11 cellular contexts compared by ENCODE assay signal in the genomic region with DNA sequence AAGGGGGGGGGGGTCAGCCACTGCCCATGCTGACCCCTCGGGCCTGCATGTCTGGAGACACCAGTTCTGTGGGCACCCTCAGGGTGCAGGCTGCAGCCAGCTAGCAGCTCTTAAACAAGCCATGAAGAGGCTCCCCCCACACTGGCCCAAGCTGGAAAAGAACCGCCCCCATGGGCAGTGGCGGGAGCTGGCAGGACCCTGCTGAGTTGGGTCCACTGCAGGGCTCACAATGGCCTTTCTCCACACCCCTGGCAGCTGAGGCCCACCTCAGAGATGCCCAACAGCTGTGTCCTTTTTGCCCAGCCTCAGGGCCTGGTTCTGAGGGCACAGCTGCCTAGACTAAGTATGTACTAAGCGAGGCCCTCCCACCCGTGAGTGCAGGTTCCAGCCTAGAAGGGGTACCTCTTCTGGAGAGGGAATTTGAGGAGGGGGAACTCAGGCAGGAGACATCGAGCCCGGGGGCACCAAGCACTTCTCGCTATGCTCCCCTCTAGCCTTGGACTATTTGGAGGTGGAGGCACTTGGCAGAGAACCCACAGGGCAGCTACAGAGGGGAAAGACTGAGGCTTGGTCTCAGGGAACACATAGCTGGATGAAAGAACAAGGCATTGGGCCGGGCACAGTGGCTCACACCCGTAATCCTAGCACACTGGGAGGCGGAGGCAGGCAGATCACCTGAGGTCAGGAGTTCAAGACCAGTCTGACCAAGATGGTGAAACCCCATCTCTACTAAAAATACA. TPM values are rescaled to one million over a fixed set of nuclear protein-coding genes. Genes with fewer than 3 reads are reported as not detected.
A peak's percentile ranks its signal among the peaks of the same experiment; 100 is the strongest.
DNase-seq lines count a peak whose midpoint lies in the region; ATAC-seq and TF ChIP-seq lines count a peak whose summit lies in the region.
"Had no signal": no experiment of that assay in that cellular context is flagged by ENCODE, and none has a peak within 500 bp of the region (broad histone marks: within the 10 kb centered on the region; RNA-seq: fewer than 3 reads in every experiment).

No MANE protein-coding gene starts in this region.

- H4K20me1 ChIP-seq in mammary epithelial cell (ENCODE audit: insufficient read depth, low read length) (no peaks in the 10 kb centered on the region), neural progenitor cell (ENCODE audit: low read depth) (peaks cover 7% of the 10 kb centered on the region)

- H3K4me3 ChIP-seq in mammary epithelial cell (replicated peaks in 1 of 3; ENCODE audit: insufficient read depth in 1 of 3, low read depth in 2 of 3, low read length in 3 of 3) (no peak overlapping the region), endodermal cell (ENCODE audit: low read length) (no peak overlapping the region), neural progenitor cell (peak overlapping the region; percentile 22), upper lobe of left lung (peak overlapping the region in 3 of 4 donors; percentile 96 to 100 (median 99))

- TF ChIP-seq CTCF in MCF 10A (IDR thresholded peaks at IDR 0.05; ENCODE audit: unreplicated experiment) (no peak), mammary epithelial cell (conservative IDR thresholded peaks at IDR 0.05 in 1 of 2, IDR thresholded peaks at IDR 0.05 in 1 of 2; ENCODE audit: extremely low read depth in 1 of 2, insufficient read depth in 1 of 2, low read depth in 1 of 2, low read length in 2 of 2) (no peak), endodermal cell (conservative IDR thresholded peaks at IDR 0.05) (no peak), neural progenitor cell (IDR thresholded peaks at IDR 0.05) (no peak), upper lobe of left lung (IDR thresholded peaks at IDR 0.05) (no peak)

- H2AFZ ChIP-seq in mammary epithelial cell (ENCODE audit: low read depth, low read length) (no peak overlapping the region), neural progenitor cell (replicated peaks) (no peak overlapping the region)

- H3K27me3 Mint-ChIP-seq in MCF 10A (ENCODE audit: insufficient read depth, unreplicated experiment): no peaks in the 10 kb centered on the region
- H3K27me3 Mint-ChIP-seq in endodermal cell (ENCODE audit: insufficient read depth): peaks cover 28% of the 10 kb centered on the region
- H3K27me3 Mint-ChIP-seq in neural progenitor cell (ENCODE audit: insufficient read depth, low read depth): peaks cover 7% of the 10 kb centered on the region

- intact Hi-C loops in MCF 10A (cut with micrococcal nuclease): no loop called here
- intact Hi-C loops in mammary epithelial cell (cut with micrococcal nuclease): no loop called here

- peaks cover 28% of the 10 kb centered on the region for H3F3A ChIP-seq in neural progenitor cell (ENCODE audit: low read depth)

- H3K4me1 Mint-ChIP-seq in MCF 10A (ENCODE audit: insufficient read depth, unreplicated experiment) (peaks cover 63% of the 10 kb centered on the region), endodermal cell (peaks cover 56% of the 10 kb centered on the region), neural progenitor cell (peaks cover 85% of the 10 kb centered on the region)

- no peak overlapping the region for H3K4me2 ChIP-seq in mammary epithelial cell (ENCODE audit: insufficient read depth, low read depth, low read length)
- H3K4me2 ChIP-seq in neural progenitor cell: peak overlapping the region; percentile 95

- H3K79me2 ChIP-seq in mammary epithelial cell (ENCODE audit: insufficient read depth, low read length) (peaks cover 7% of the 10 kb centered on the region), neural progenitor cell (ENCODE audit: low read depth) (peaks cover 21% of the 10 kb centered on the region)

- no peaks in the 10 kb centered on the region for H3K36me3 Mint-ChIP-seq in MCF 10A (ENCODE audit: insufficient read depth, unreplicated experiment)
- no peaks in the 10 kb centered on the region for H3K36me3 Mint-ChIP-seq in endodermal cell (ENCODE audit: low read depth)
- H3K36me3 Mint-ChIP-seq in neural progenitor cell: no peaks in the 10 kb centered on the region

- H3K9me3 ChIP-seq in mammary epithelial cell (replicated peaks; ENCODE audit: insufficient read depth, low read length) (no peaks in the 10 kb centered on the region), endodermal cell (ENCODE audit: control insufficient read depth, low read length) (no peaks in the 10 kb centered on the region), neural progenitor cell (ENCODE audit: low read depth) (no peaks in the 10 kb centered on the region), upper lobe of left lung (no peaks in the 10 kb centered on the region)

- H3K9ac ChIP-seq in mammary epithelial cell (ENCODE audit: insufficient read depth, low read length): no peak overlapping the region
- H3K9ac ChIP-seq in endodermal cell (ENCODE audit: extremely low read depth, low read length, poor library complexity, severe bottlenecking): no peak overlapping the region
- H3K9ac ChIP-seq in neural progenitor cell: peak overlapping the region; percentile 2

- BruUV-seq in MCF 10A (replicated peaks; lab: Mats Ljungman, UMichigan) (no TSS peak), mammary epithelial cell (replicated peaks; lab: Mats Ljungman, UMichigan) (no TSS peak)

- H3K4me3 Mint-ChIP-seq in MCF 10A (ENCODE audit: unreplicated experiment): peak overlapping the region; percentile 89
- H3K4me3 Mint-ChIP-seq in endodermal cell: no peak overlapping the region
- H3K4me3 Mint-ChIP-seq in neural progenitor cell: peak overlapping the region; percentile 18

- WGBS in mammary epithelial cell (ENCODE audit: low coverage, missing lambda C conversion rate): 79% methylated on average over 6 of the region's 11 CpGs
- 82 to 86% methylated on average over 5 to 11 of the region's 11 CpGs for WGBS in endodermal cell (ENCODE audit: insufficient coverage in 1 of 2, insufficient read length in 1 of 2), 2 experiments
- 60 to 79% methylated on average over 4 to 8 of the region's 11 CpGs for WGBS in upper lobe of left lung, 2 donors

- POLR2A ChIA-PET in MCF 10A (lab: Yijun Ruan, JAX): interaction anchor here (0.9 to 7.9 kb wide), 9 partner anchors 9 to 75 kb away, joined by 3 to 99 read pairs (median 7); a partner anchor contains a TSS

- no peak overlapping the region for H3K27ac ChIP-seq in mammary epithelial cell (ENCODE audit: insufficient read depth, low read depth, low read length)
- no peak overlapping the region for H3K27ac ChIP-seq in endodermal cell (ENCODE audit: low read depth, low read length)
- no peak overlapping the region for H3K27ac ChIP-seq in neural progenitor cell
- peak overlapping the region; percentile 76 to 97 (median 94) for H3K27ac ChIP-seq in upper lobe of left lung

- no peaks in the 10 kb centered on the region for H3K9me3 Mint-ChIP-seq in MCF 10A (ENCODE audit: unreplicated experiment)
- no peaks in the 10 kb centered on the region for H3K9me3 Mint-ChIP-seq in endodermal cell
- H3K9me3 Mint-ChIP-seq in neural progenitor cell: no peaks in the 10 kb centered on the region

- no peak overlapping the region for H3K27ac Mint-ChIP-seq in MCF 10A (ENCODE audit: low read depth, unreplicated experiment)
- H3K27ac Mint-ChIP-seq in endodermal cell: no peak overlapping the region
- no peak overlapping the region for H3K27ac Mint-ChIP-seq in neural progenitor cell

- ATAC-seq in upper lobe of left lung (ENCODE audit: low FRiP score in 2 of 2) (no peak), GM19324 (IDR thresholded peaks at IDR 0.05; ENCODE audit: low FRiP score, unreplicated experiment) (no peak)

- TF ChIP-seq POLR2A in upper lobe of left lung (IDR thresholded peaks at IDR 0.05): no peak

- CTCF ChIA-PET in MCF 10A (lab: Yijun Ruan, JAX): interaction anchor here (0.6 to 12.2 kb wide), 7 partner anchors 9 to 46 kb away, joined by 3 to 131 read pairs (median 18); a partner anchor contains a TSS
- CTCF ChIA-PET in mammary epithelial cell (lab: Charles Lee; ENCODE audit: low non-redundant PET): no interaction called here

- TF ChIP-seq EP300 in upper lobe of left lung (IDR thresholded peaks at IDR 0.05): no peak

- peaks cover 48% of the 10 kb centered on the region for H3K4me1 ChIP-seq in mammary epithelial cell (ENCODE audit: insufficient read depth, low read length)
- H3K4me1 ChIP-seq in endodermal cell (ENCODE audit: control insufficient read depth, insufficient read depth, low read length): peaks cover 10% of the 10 kb centered on the region
- H3K4me1 ChIP-seq in neural progenitor cell: peaks cover 67% of the 10 kb centered on the region
- H3K4me1 ChIP-seq in upper lobe of left lung: peaks cover 61 to 80% (median 70%) of the 10 kb centered on the region in 4 donors

- H3K27me3 ChIP-seq in mammary epithelial cell (ENCODE audit: insufficient read depth, low read length): no peaks in the 10 kb centered on the region
- H3K27me3 ChIP-seq in endodermal cell (ENCODE audit: control insufficient read depth, insufficient read depth, low read length, poor library complexity, severe bottlenecking): peaks cover 12% of the 10 kb centered on the region
- peaks cover 11% of the 10 kb centered on the region for H3K27me3 ChIP-seq in neural progenitor cell
- H3K27me3 ChIP-seq in upper lobe of left lung: no peaks in the 10 kb centered on the region

- H3K36me3 ChIP-seq in mammary epithelial cell (ENCODE audit: insufficient read depth, low read length) (no peaks in the 10 kb centered on the region), endodermal cell (ENCODE audit: control insufficient read depth, insufficient read depth, low read length) (no peaks in the 10 kb centered on the region), neural progenitor cell (no peaks in the 10 kb centered on the region), upper lobe of left lung (no peaks in the 10 kb centered on the region)

- dilution Hi-C loops in mammary epithelial cell (cut with HindIII; ENCODE audit: low sequenced_read_pairs): no loop called here

- in situ Hi-C loops in mammary epithelial cell (cut with MboI; ENCODE audit: low sequenced_read_pairs in 2 of 2): no loop called here

- DNase-seq in MCF 10A (ENCODE audit: unreplicated experiment) (no peak), mammary epithelial cell (no peak), endodermal cell (peak; percentile 52), neural progenitor cell (ENCODE audit: low spot score) (no peak), upper lobe of left lung (no peak), GM19240 (ENCODE audit: insufficient read length, low spot score) (no peak)
- no peak for DNase-seq in activated CD8-positive, alpha-beta memory T cell treated with anti-CD3 and anti-CD28 coated beads, Interleukin-2, amount 50 U/mL, for 48 hours
- DNase-seq: NCI-H526 treated with DMSO at 0.1 percent for 48 hours had no signal

RNA-seq across cellular contexts. Expression of a gene that starts 3.2 kb away (rescaled TPM):
- total RNA-seq in MCF 10A (2022) (5.5 and 6.4 TPM in 2 replicates), mammary epithelial cell (10 to 100 TPM; 10.8 to 11.7 TPM), endodermal cell (10 to 100 TPM; 12.7 to 14.4 TPM), neural progenitor cell (ENCODE audit: low replicate concordance) (14.5 and 20.8 TPM in 2 replicates), upper lobe of left lung (10 to 100 TPM; 31.0 to 55.3 (median 49.9) TPM)
- 10.0 TPM for polyA plus RNA-seq in mammary epithelial cell
- 33.1 TPM for polyA minus RNA-seq in mammary epithelial cell
- polyA plus RNA-seq in endodermal cell (2013, experiment 1 of 2): 16.0 TPM
- 15.5 TPM for polyA plus RNA-seq in endodermal cell (2013, experiment 2 of 2)

RNA-seq across cellular contexts. Expression of a gene that starts 11.7 kb away (rescaled TPM):
- 66.6 and 88.5 TPM in 2 replicates for total RNA-seq in MCF 10A (2022)
- 10 to 100 TPM; 59.3 to 85.6 TPM for total RNA-seq in mammary epithelial cell
- 91.2 TPM for polyA plus RNA-seq in mammary epithelial cell
- 116 TPM for polyA minus RNA-seq in mammary epithelial cell
- total RNA-seq in endodermal cell: 100 to 1,000 TPM; 106 to 124 TPM
- 119 TPM for polyA plus RNA-seq in endodermal cell (2013, experiment 1 of 2)
- 101 TPM for polyA plus RNA-seq in endodermal cell (2013, experiment 2 of 2)
- 64.3 and 109 TPM in 2 replicates for total RNA-seq in neural progenitor cell (ENCODE audit: low replicate concordance)
- 100 to 1,000 TPM in 1 of 6 donors, 10 to 100 TPM in 5; 36.5 to 157 (median 71.0) TPM for total RNA-seq in upper lobe of left lung

RNA-seq across cellular contexts. Expression of a gene that starts 34.4 kb away (rescaled TPM):
- total RNA-seq in MCF 10A (2022) (7.5 and 8.8 TPM in 2 replicates), mammary epithelial cell (10 to 100 TPM in 1 of 2 donors, 1 to 10 TPM in 1; 2.0 to 25.9 TPM), endodermal cell (1 to 10 TPM; 3.0 to 4.4 TPM), neural progenitor cell (ENCODE audit: low replicate concordance) (0.24 and 0.87 TPM in 2 replicates), upper lobe of left lung (10 to 100 TPM in 5 of 6 donors, 1 to 10 TPM in 1; 3.8 to 24.7 (median 15.8) TPM)
- 7.9 TPM for polyA plus RNA-seq in mammary epithelial cell
- 41.0 TPM for polyA minus RNA-seq in mammary epithelial cell
- polyA plus RNA-seq in endodermal cell (2013, experiment 1 of 2): 3.1 TPM
- polyA plus RNA-seq in endodermal cell (2013, experiment 2 of 2): 2.3 TPM

RNA-seq across cellular contexts. Expression of a gene that starts 50.7 kb away (rescaled TPM):
- total RNA-seq in MCF 10A (2022): 9.6 and 17.1 TPM in 2 replicates
- 1 to 10 TPM in 1 of 2 donors, not detected in 1; 8.2 TPM for total RNA-seq in mammary epithelial cell
- 5.1 TPM for polyA plus RNA-seq in mammary epithelial cell
- polyA minus RNA-seq in mammary epithelial cell: not detected
- total RNA-seq in endodermal cell: not detected
- not detected for polyA plus RNA-seq in endodermal cell (2013, experiment 1 of 2)
- not detected for polyA plus RNA-seq in endodermal cell (2013, experiment 2 of 2)
- total RNA-seq in neural progenitor cell (ENCODE audit: low replicate concordance): not detected in 2 replicates
- total RNA-seq in upper lobe of left lung: 10 to 100 TPM in 1 of 6 donors, 1 to 10 TPM in 5; 1.6 to 14.4 (median 2.7) TPM
- total RNA-seq: T-helper 2 cell treated with Interferon-gamma antibody and Interleukin-4, amounts not matched to agents 100 ng/mL and 5 ng/mL, for 36 hours had no signal
- polyA plus RNA-seq: AG04450 had no signal

RNA-seq across cellular contexts. Expression of a gene that starts 55.8 kb away (rescaled TPM):
- total RNA-seq in MCF 10A (2022): 59.8 and 62.2 TPM in 2 replicates
- 10 to 100 TPM; 36.8 to 72.1 TPM for total RNA-seq in mammary epithelial cell
- 41.3 TPM for polyA plus RNA-seq in mammary epithelial cell
- polyA minus RNA-seq in mammary epithelial cell: 53.9 TPM
- total RNA-seq in endodermal cell: 100 to 1,000 TPM in 1 of 2 donors, 10 to 100 TPM in 1; 95.4 to 108 TPM
- 126 TPM for polyA plus RNA-seq in endodermal cell (2013, experiment 1 of 2)
- polyA plus RNA-seq in endodermal cell (2013, experiment 2 of 2): 115 TPM
- 144 and 190 TPM in 2 replicates for total RNA-seq in neural progenitor cell (ENCODE audit: low replicate concordance)
- total RNA-seq in upper lobe of left lung: 100 to 1,000 TPM in 3 of 6 donors, 10 to 100 TPM in 3; 57.6 to 240 (median 97.0) TPM

Comparison
In these comparisons a context has a peak if more than half of its experiments do, and no peak if none do; other contexts are left out.
1. H3K27ac ChIP-seq: peak in upper lobe of left lung (4 of 4); none in mammary epithelial cell (single experiment), endodermal cell (single experiment) and neural progenitor cell (single experiment).
2. H3K4me3 ChIP-seq: peak in neural progenitor cell (single experiment) and upper lobe of left lung (3 of 4); none in mammary epithelial cell (0 of 3) and endodermal cell (single experiment).